ENCODE assay signal across 8 cellular contexts in genomic region chr1:28359592-28360239, GRCh38. TPM values are rescaled to one million over a fixed set of nuclear protein-coding genes. Genes with fewer than 3 reads are reported as not detected.
A peak's percentile ranks its signal among the peaks of the same experiment; 100 is the strongest.
DNase-seq lines count a peak whose midpoint lies in the region; ATAC-seq, FAIRE-seq and TF ChIP-seq lines count a peak whose summit lies in the region.

No MANE protein-coding gene starts in this region.

- intact Hi-C loops in ovary (cut with DNase I): loop anchor here (5.0 to 10.0 kb wide), 4 partner anchors 105 to 518 kb away; partner anchors contain the start of gene SESN2 (in 1 of the 4)

- peak; percentile 69 for TF ChIP-seq CTCF in D721Med (IDR thresholded peaks at IDR 0.05; ENCODE audit: insufficient read depth, missing control alignments)
- TF ChIP-seq CTCF in fibroblast of villous mesenchyme (IDR thresholded peaks at IDR 0.05; ENCODE audit: insufficient read depth, low read depth, low read length): peak; percentile 69
- TF ChIP-seq CTCF in ovary (IDR thresholded peaks at IDR 0.05): peak; percentile 37 to 55 (median 40)
- peak; percentile 40 to 69 (median 56) for TF ChIP-seq CTCF in upper lobe of left lung (IDR thresholded peaks at IDR 0.05)

- TF ChIP-seq EP300 in ovary (IDR thresholded peaks at IDR 0.05) (no peak), upper lobe of left lung (IDR thresholded peaks at IDR 0.05) (no peak)

- H3K36me3 Mint-ChIP-seq in activated T-cell treated with anti-CD3 and anti-CD28 coated beads, Interleukin-2, amount 50 U/mL, for 72 hours (ENCODE audit: insufficient read depth in 2 of 2): no peaks in the 10 kb centered on the region

- H3K9me3 ChIP-seq in ovary (no peaks in the 10 kb centered on the region), upper lobe of left lung (no peaks in the 10 kb centered on the region)

- FAIRE-seq in D721Med (lab: Jason Lieb, UNC): no peak

- H3K27me3 ChIP-seq in ovary (no peaks in the 10 kb centered on the region), upper lobe of left lung (no peaks in the 10 kb centered on the region)

- no peak overlapping the region for H3K4me3 Mint-ChIP-seq in activated T-cell treated with anti-CD3 and anti-CD28 coated beads, Interleukin-2, amount 50 U/mL, for 72 hours

- WGBS in ovary, 3 donors: 33 to 42% (median 35%) methylated on average over 7 of the region's 7 CpGs
- 43 to 50% methylated on average over 7 of the region's 7 CpGs for WGBS in upper lobe of left lung, 2 donors

- H3K36me3 ChIP-seq in ovary: no peaks in the 10 kb centered on the region
- no peaks in the 10 kb centered on the region for H3K36me3 ChIP-seq in upper lobe of left lung

- no peak for TF ChIP-seq POLR2A in ovary (IDR thresholded peaks at IDR 0.05)
- no peak for TF ChIP-seq POLR2A in upper lobe of left lung (IDR thresholded peaks at IDR 0.05)

- DNase-seq in D721Med (ENCODE audit: insufficient read length, low spot score) (peak; percentile 34), LoVo (ENCODE audit: low spot score) (peak; percentile 74), RPMI8226 (peak; percentile 77), fibroblast of villous mesenchyme (ENCODE audit: low read depth) (peak; percentile 71), ovary (peak; percentile 58 to 84 (median 78)), upper lobe of left lung (peak in 1 of 2 donors; percentile 76), mesenteric fat pad (ENCODE audit: low spot score) (no peak)
- peak; percentile 68 to 72 for DNase-seq in activated T-cell treated with anti-CD3 and anti-CD28 coated beads, Interleukin-2, amount 50 U/mL, for 72 hours

- H3K9me3 Mint-ChIP-seq in activated T-cell treated with anti-CD3 and anti-CD28 coated beads, Interleukin-2, amount 50 U/mL, for 72 hours: no peaks in the 10 kb centered on the region

- no peaks in the 10 kb centered on the region for H3K4me1 Mint-ChIP-seq in activated T-cell treated with anti-CD3 and anti-CD28 coated beads, Interleukin-2, amount 50 U/mL, for 72 hours (ENCODE audit: low read depth)

- H3K27ac Mint-ChIP-seq in activated T-cell treated with anti-CD3 and anti-CD28 coated beads, Interleukin-2, amount 50 U/mL, for 72 hours: no peak overlapping the region

- H3K27ac ChIP-seq in ovary (no peak overlapping the region), upper lobe of left lung (no peak overlapping the region)

- H3K27me3 Mint-ChIP-seq in activated T-cell treated with anti-CD3 and anti-CD28 coated beads, Interleukin-2, amount 50 U/mL, for 72 hours (ENCODE audit: low read depth): no peaks in the 10 kb centered on the region

- peak; percentile 58 to 67 for ATAC-seq in activated T-cell treated with anti-CD3 and anti-CD28 coated beads, Interleukin-2, amount 50 U/mL, for 72 hours (replicated peaks in 1 of 2)
- ATAC-seq in upper lobe of left lung (ENCODE audit: low FRiP score in 2 of 2): peak in 1 of 2 donors; percentile 65

- H3K4me1 ChIP-seq in ovary (ENCODE audit: insufficient read depth) (no peaks in the 10 kb centered on the region), upper lobe of left lung (no peaks in the 10 kb centered on the region)

- H3K4me3 ChIP-seq in fibroblast of villous mesenchyme (ENCODE audit: low read depth, low read length) (no peak overlapping the region), ovary (no peak overlapping the region), upper lobe of left lung (no peak overlapping the region)

RNA-seq across cellular contexts. Expression of gene PHACTR4, which starts 9.8 kb away (rescaled TPM):
- 10 to 100 TPM; 29.7 to 33.7 TPM for total RNA-seq in activated T-cell treated with anti-CD3 and anti-CD28 coated beads, Interleukin-2, amount 50 U/mL, for 72 hours
- total RNA-seq in fibroblast of villous mesenchyme: 11.6 and 12.1 TPM in 2 replicates
- 10 to 100 TPM; 20.1 to 37.7 (median 31.8) TPM for total RNA-seq in ovary
- 10 to 100 TPM; 20.3 to 50.8 TPM for polyA plus RNA-seq in ovary
- total RNA-seq in upper lobe of left lung: 10 to 100 TPM; 28.8 to 38.7 (median 33.9) TPM
- total RNA-seq in mesenteric fat pad: 23.8 TPM

RNA-seq across cellular contexts. Expression of gene MED18, which starts 30.9 kb away (rescaled TPM):
- 10 to 100 TPM; 25.9 to 27.9 TPM for total RNA-seq in activated T-cell treated with anti-CD3 and anti-CD28 coated beads, Interleukin-2, amount 50 U/mL, for 72 hours
- total RNA-seq in fibroblast of villous mesenchyme: 14.5 and 20.3 TPM in 2 replicates
- total RNA-seq in ovary: 10 to 100 TPM in 1 of 7 donors, 1 to 10 TPM in 6; 6.4 to 14.5 (median 8.6) TPM
- polyA plus RNA-seq in ovary: 10 to 100 TPM in 1 of 2 donors, 1 to 10 TPM in 1; 9.0 to 15.3 TPM
- total RNA-seq in upper lobe of left lung: 10 to 100 TPM; 11.3 to 30.4 (median 14.6) TPM
- total RNA-seq in mesenteric fat pad: 15.3 TPM
